In genomic region chr4:99201687-99202086, GRCh38 we compare ENCODE assay signal across 2 cellular contexts.
TF ChIP-seq lines count a peak whose summit lies in the region.

No MANE protein-coding gene starts in this region.

TF ChIP-seq in HepG2, 621 proteins besides CTCF, POLR2A, EP300 and RAD21:
- TF ChIP-seq ZNF275 (CRISPR knock-in tag; IDR thresholded peaks at IDR 0.05; ENCODE audit: borderline replicate concordance) (no peak), SP140L (CRISPR knock-in tag; IDR thresholded peaks at IDR 0.05; ENCODE audit: borderline replicate concordance) (0 out of 2 replicates have a peak, but pooled peaks have one; percentile 31), STAG1 (CRISPR knock-in tag; IDR thresholded peaks at IDR 0.05) (0 out of 2 replicates have a peak, but pooled peaks have one; percentile 5), GLI4 (CRISPR knock-in tag; IDR thresholded peaks at IDR 0.05; ENCODE audit: borderline replicate concordance) (no peak), NPAS2 (CRISPR knock-in tag; IDR thresholded peaks at IDR 0.05; ENCODE audit: borderline replicate concordance) (no peak), RORA (CRISPR knock-in tag; IDR thresholded peaks at IDR 0.05) (no peak), POLR2AphosphoS5 (IDR thresholded peaks at IDR 0.05; ENCODE audit: low read depth, low read length) (0 out of 2 replicates have a peak, but pooled peaks have one; percentile 14), PLRG1 (conservative IDR thresholded peaks at IDR 0.05) (no peak)

TF ChIP-seq in WTC11, 78 proteins besides CTCF, POLR2A, EP300 and RAD21:
- no peak for TF ChIP-seq SMAD3 (CRISPR knock-in tag; IDR thresholded peaks at IDR 0.05; ENCODE audit: borderline replicate concordance)
- TF ChIP-seq ZBTB43 (CRISPR knock-in tag; IDR thresholded peaks at IDR 0.05) = no peak
- TF ChIP-seq EMX1 (CRISPR knock-in tag; IDR thresholded peaks at IDR 0.05) = no peak
- TF ChIP-seq ESRRA (CRISPR knock-in tag; IDR thresholded peaks at IDR 0.05; ENCODE audit: borderline replicate concordance) = no peak
- TF ChIP-seq ZNF671 (CRISPR knock-in tag; IDR thresholded peaks at IDR 0.05) = no peak
- no peak for TF ChIP-seq MXD4 (CRISPR knock-in tag; IDR thresholded peaks at IDR 0.05; ENCODE audit: borderline replicate concordance)
- no peak for TF ChIP-seq TCF7 (CRISPR knock-in tag; IDR thresholded peaks at IDR 0.05; ENCODE audit: low read depth)
- no peak for TF ChIP-seq GRHL2 (CRISPR knock-in tag; IDR thresholded peaks at IDR 0.05; ENCODE audit: insufficient replicate concordance, severe bottlenecking)
- no peak for TF ChIP-seq ZNF317 (CRISPR knock-in tag; IDR thresholded peaks at IDR 0.05; ENCODE audit: borderline replicate concordance, low read depth)
- TF ChIP-seq AR (CRISPR knock-in tag; IDR thresholded peaks at IDR 0.05) = no peak
- no peak for TF ChIP-seq ZBTB21 (CRISPR knock-in tag; IDR thresholded peaks at IDR 0.05; ENCODE audit: borderline replicate concordance)
- TF ChIP-seq E2F5 (CRISPR knock-in tag; IDR thresholded peaks at IDR 0.05) = no peak
- no peak for TF ChIP-seq IRF1 (CRISPR knock-in tag; IDR thresholded peaks at IDR 0.05)
- no peak for TF ChIP-seq HMGXB4 (CRISPR knock-in tag; IDR thresholded peaks at IDR 0.05)
